Comparison of ENCODE assay signal across 18 cellular contexts in genomic region chr15:94387442-94387841, GRCh38.
DNase-seq lines count a peak whose midpoint lies in the region; ATAC-seq and TF ChIP-seq lines count a peak whose summit lies in the region.
"Had no signal": no experiment of that assay in that cellular context is flagged by ENCODE, and none has a peak within 500 bp of the region (broad histone marks: within the 10 kb centered on the region; RNA-seq: fewer than 3 reads in every experiment).

No MANE protein-coding gene starts in this region.

- H3K4me1 Mint-ChIP-seq in CD14-positive monocyte = peaks cover 32% of the 10 kb centered on the region

- H3K9me3 Mint-ChIP-seq in CD14-positive monocyte = peaks cover 0 to 6% (median 0%) of the 10 kb centered on the region in 7 donors
- H3K9me3 Mint-ChIP-seq: naive thymus-derived CD4-positive, alpha-beta T cell had no signal

- peak overlapping the region; percentile 35 for H3K4me2 ChIP-seq in DOHH2 (ENCODE audit: low read length)
- H3K4me2 ChIP-seq: smooth muscle cell had no signal

- H3K4me3 ChIP-seq in DOHH2 (ENCODE audit: low read length) (no peak overlapping the region), foreskin fibroblast (ENCODE audit: low read depth in 1 of 2, low read length in 2 of 2) (no peak overlapping the region)
- H3K4me3 ChIP-seq: smooth muscle cell had no signal

- H4K20me1 ChIP-seq in DOHH2 (ENCODE audit: control insufficient read depth, insufficient read depth, low read depth, low read length) = no peaks in the 10 kb centered on the region

- peak overlapping the region in 6 of 7 donors; percentile 81 to 90 (median 84) for H3K27ac Mint-ChIP-seq in CD14-positive monocyte
- H3K27ac Mint-ChIP-seq: endodermal cell had no signal

- DNase-seq in CD14-positive monocyte (ENCODE audit: low spot score) = no peak
- DNase-seq in RPMI7951 (ENCODE audit: low read depth) = peak; percentile 13
- peak; percentile 24 to 53 for DNase-seq in lung microvascular endothelial cell (ENCODE audit: low read depth in 2 of 2)
- no peak for DNase-seq in foreskin fibroblast
- DNase-seq in dedifferentiated amniotic fluid mesenchymal stem cell (ENCODE audit: extremely low spot score) = no peak
- DNase-seq: activated gamma-delta T cell; AML-193; aorta; endodermal cell; GOT3; heart left ventricle; naive thymus-derived CD4-positive, alpha-beta T cell; NCI-H1694; NCI-H226 had no signal

- no peaks in the 10 kb centered on the region for H3K9me2 ChIP-seq in DOHH2 (replicated peaks; ENCODE audit: control insufficient read depth, low read length)

- H3K27me3 Mint-ChIP-seq in CD14-positive monocyte (ENCODE audit: low read depth in 3 of 3) = peaks cover 0 to 3% (median 2%) of the 10 kb centered on the region in 3 donors
- H3K27me3 Mint-ChIP-seq: naive thymus-derived CD4-positive, alpha-beta T cell had no signal

- H3K36me3 Mint-ChIP-seq in CD14-positive monocyte = peaks cover 28 to 53% of the 10 kb centered on the region in 2 donors

- no peaks in the 10 kb centered on the region for H3K79me2 ChIP-seq in DOHH2 (ENCODE audit: control insufficient read depth, low read length)

- ATAC-seq in HG03196 (IDR thresholded peaks at IDR 0.05; ENCODE audit: unreplicated experiment) (no peak), GM21576 (IDR thresholded peaks at IDR 0.05; ENCODE audit: unreplicated experiment) (no peak)
- ATAC-seq: heart left ventricle had no signal

- no peaks in the 10 kb centered on the region for H3F3A ChIP-seq in DOHH2 (ENCODE audit: control insufficient read depth, insufficient read depth)

- H3K27ac ChIP-seq in DOHH2 (ENCODE audit: low read depth, low read length) = no peak overlapping the region
- H3K27ac ChIP-seq: heart left ventricle had no signal

- no peak for TF ChIP-seq CTCF in CD14-positive monocyte (IDR thresholded peaks at IDR 0.05)
- TF ChIP-seq CTCF in DOHH2 (IDR thresholded peaks at IDR 0.05; ENCODE audit: low read depth, low read length, poor library complexity, severe bottlenecking) = no peak
- no peak for TF ChIP-seq CTCF in foreskin fibroblast (IDR thresholded peaks at IDR 0.05; ENCODE audit: low read depth, low read length)

- H3K27me3 ChIP-seq in DOHH2 (ENCODE audit: control insufficient read depth, low read length) = no peaks in the 10 kb centered on the region

- H3K4me3 Mint-ChIP-seq in CD14-positive monocyte = peak overlapping the region; percentile 65 to 84
- H3K4me3 Mint-ChIP-seq: endodermal cell had no signal

- peaks cover 46% of the 10 kb centered on the region for H3K36me3 ChIP-seq in DOHH2 (ENCODE audit: control insufficient read depth, low read length)
- H3K36me3 ChIP-seq: heart left ventricle had no signal

- no peaks in the 10 kb centered on the region for H3K9me3 ChIP-seq in DOHH2 (ENCODE audit: control insufficient read depth, insufficient read depth, low read length)
- H3K9me3 ChIP-seq: heart left ventricle had no signal

- intact Hi-C loops in CD14-positive monocyte (cut with micrococcal nuclease) = no loop called here

- peaks cover 35% of the 10 kb centered on the region for H3K4me1 ChIP-seq in DOHH2 (ENCODE audit: control insufficient read depth, low read length)

Comparison
In these comparisons a context has a peak if more than half of its experiments do, and no peak if none do; other contexts are left out.
1. DNase-seq: peak in RPMI7951 (single experiment) and lung microvascular endothelial cell (2 of 2); none in CD14-positive monocyte (single experiment), foreskin fibroblast (0 of 2) and dedifferentiated amniotic fluid mesenchymal stem cell (single experiment).